1 cellular context compared by ENCODE assay signal in genomic region chr18:50586710-50587109, GRCh38.
TF ChIP-seq lines count a peak whose summit lies in the region.

No MANE protein-coding gene starts in this region.

TF ChIP-seq in neural cell, 6 proteins besides CTCF, POLR2A, EP300 and RAD21 (continued from another document):
- TF ChIP-seq, protein P1, sequence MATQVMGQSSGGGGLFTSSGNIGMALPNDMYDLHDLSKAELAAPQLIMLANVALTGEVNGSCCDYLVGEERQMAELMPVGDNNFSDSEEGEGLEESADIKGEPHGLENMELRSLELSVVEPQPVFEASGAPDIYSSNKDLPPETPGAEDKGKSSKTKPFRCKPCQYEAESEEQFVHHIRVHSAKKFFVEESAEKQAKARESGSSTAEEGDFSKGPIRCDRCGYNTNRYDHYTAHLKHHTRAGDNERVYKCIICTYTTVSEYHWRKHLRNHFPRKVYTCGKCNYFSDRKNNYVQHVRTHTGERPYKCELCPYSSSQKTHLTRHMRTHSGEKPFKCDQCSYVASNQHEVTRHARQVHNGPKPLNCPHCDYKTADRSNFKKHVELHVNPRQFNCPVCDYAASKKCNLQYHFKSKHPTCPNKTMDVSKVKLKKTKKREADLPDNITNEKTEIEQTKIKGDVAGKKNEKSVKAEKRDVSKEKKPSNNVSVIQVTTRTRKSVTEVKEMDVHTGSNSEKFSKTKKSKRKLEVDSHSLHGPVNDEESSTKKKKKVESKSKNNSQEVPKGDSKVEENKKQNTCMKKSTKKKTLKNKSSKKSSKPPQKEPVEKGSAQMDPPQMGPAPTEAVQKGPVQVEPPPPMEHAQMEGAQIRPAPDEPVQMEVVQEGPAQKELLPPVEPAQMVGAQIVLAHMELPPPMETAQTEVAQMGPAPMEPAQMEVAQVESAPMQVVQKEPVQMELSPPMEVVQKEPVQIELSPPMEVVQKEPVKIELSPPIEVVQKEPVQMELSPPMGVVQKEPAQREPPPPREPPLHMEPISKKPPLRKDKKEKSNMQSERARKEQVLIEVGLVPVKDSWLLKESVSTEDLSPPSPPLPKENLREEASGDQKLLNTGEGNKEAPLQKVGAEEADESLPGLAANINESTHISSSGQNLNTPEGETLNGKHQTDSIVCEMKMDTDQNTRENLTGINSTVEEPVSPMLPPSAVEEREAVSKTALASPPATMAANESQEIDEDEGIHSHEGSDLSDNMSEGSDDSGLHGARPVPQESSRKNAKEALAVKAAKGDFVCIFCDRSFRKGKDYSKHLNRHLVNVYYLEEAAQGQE (IDR thresholded peaks at IDR 0.05; ENCODE audit: borderline replicate concordance): no peak
- no peak for TF ChIP-seq MXI1 (conservative IDR thresholded peaks at IDR 0.05; ENCODE audit: poor library complexity, severe bottlenecking)
- TF ChIP-seq SMC3 (conservative IDR thresholded peaks at IDR 0.05; ENCODE audit: poor library complexity): no peak
- TF ChIP-seq POLR2AphosphoS5 (IDR thresholded peaks at IDR 0.05): no peak
- no peak for TF ChIP-seq TAF1 (IDR thresholded peaks at IDR 0.05; ENCODE audit: low read depth)
